ENCODE assay signal across 18 cellular contexts in genomic region chr3:5756443-5756842, GRCh38.
"Had no signal": no experiment of that assay in that cellular context is flagged by ENCODE, and none has a peak within 500 bp of the region (broad histone marks: within the 10 kb centered on the region; RNA-seq: fewer than 3 reads in every experiment).

No MANE protein-coding gene starts in this region.

- DNase-seq: colonic mucosa; dermis blood vessel endothelial cell; esophagus squamous epithelium; foreskin fibroblast; glutamatergic neuron; kidney; left colon; mesendoderm; naive thymus-derived CD8-positive, alpha-beta T cell; psoas muscle; spleen; stimulated activated CD4-positive, alpha-beta T cell treated with anti-CD3 and anti-CD28 coated beads, Interleukin-15, amount 100 ng/mL, for 24 hours; stimulated activated CD4-positive, alpha-beta T cell treated with anti-CD3 and anti-CD28 coated beads, Interleukin-1b, Interleukin-23, amount 100 ng/mL, for 48 hours; stimulated activated CD4-positive, alpha-beta T cell treated with anti-CD3 and anti-CD28 coated beads, Interleukin-4, amount 100 ng/mL, for 4 hours; stimulated activated naive B cell treated with anti-CD40 and anti-IgM and Interleukin-4, amounts not matched to agents 10 μg/mL and 1 μg/mL and 100 μg/mL, for 72 hours; stimulated activated naive CD8-positive, alpha-beta T cell treated with anti-CD3 and anti-CD28 coated beads, Interleukin-15, amount 100 ng/mL, for 72 hours had no signal

- H3K4me1 Mint-ChIP-seq: stimulated activated naive CD8-positive, alpha-beta T cell treated with anti-CD3 and anti-CD28 coated beads, Interleukin-15, amount 100 ng/mL, for 72 hours had no signal

- ATAC-seq: gastroesophageal sphincter; left colon; naive thymus-derived CD8-positive, alpha-beta T cell; psoas muscle; sciatic nerve; stimulated activated naive B cell treated with anti-CD40 and anti-IgM and Interleukin-4, amounts not matched to agents 10 μg/mL and 1 μg/mL and 100 μg/mL, for 72 hours had no signal

- H3K27ac Mint-ChIP-seq: naive thymus-derived CD8-positive, alpha-beta T cell; stimulated activated naive B cell treated with anti-CD40 and anti-IgM and Interleukin-4, amounts not matched to agents 10 μg/mL and 1 μg/mL and 100 μg/mL, for 72 hours; stimulated activated naive CD8-positive, alpha-beta T cell treated with anti-CD3 and anti-CD28 coated beads, Interleukin-15, amount 100 ng/mL, for 72 hours had no signal

- H3K4me3 Mint-ChIP-seq: naive thymus-derived CD8-positive, alpha-beta T cell; stimulated activated naive B cell treated with anti-CD40 and anti-IgM and Interleukin-4, amounts not matched to agents 10 μg/mL and 1 μg/mL and 100 μg/mL, for 72 hours; stimulated activated naive CD8-positive, alpha-beta T cell treated with anti-CD3 and anti-CD28 coated beads, Interleukin-15, amount 100 ng/mL, for 72 hours had no signal

- H3K9me3 Mint-ChIP-seq: stimulated activated naive B cell treated with anti-CD40 and anti-IgM and Interleukin-4, amounts not matched to agents 10 μg/mL and 1 μg/mL and 100 μg/mL, for 72 hours had no signal

- H3K36me3 Mint-ChIP-seq: naive thymus-derived CD8-positive, alpha-beta T cell; stimulated activated naive B cell treated with anti-CD40 and anti-IgM and Interleukin-4, amounts not matched to agents 10 μg/mL and 1 μg/mL and 100 μg/mL, for 72 hours had no signal

- H3K4me3 ChIP-seq: colonic mucosa, esophagus squamous epithelium, gastroesophageal sphincter, psoas muscle, spleen had no signal
